Comparison of ENCODE assay signal across 8 cellular contexts in genomic region chr22:28742562-28742962, GRCh38. TPM values are rescaled to one million over a fixed set of nuclear protein-coding genes. Genes with fewer than 3 reads are reported as not detected.
DNase-seq lines count a peak whose midpoint lies in the region; ATAC-seq and TF ChIP-seq lines count a peak whose summit lies in the region.

No MANE protein-coding gene starts in this region.

- TF ChIP-seq CTCF in left ventricle myocardium inferior (IDR thresholded peaks at IDR 0.05; ENCODE audit: borderline replicate concordance) = no peak
- no peak for TF ChIP-seq CTCF in liver (IDR thresholded peaks at IDR 0.05; ENCODE audit: low read depth, low read length, missing input control)
- no peak for TF ChIP-seq CTCF in upper lobe of left lung (IDR thresholded peaks at IDR 0.05)

- H3K4me1 ChIP-seq in left ventricle myocardium inferior (peaks cover 22% of the 10 kb centered on the region), liver (ENCODE audit: control insufficient read depth in 4 of 4, insufficient read depth in 4 of 4, low read length in 3 of 4) (peaks cover 3 to 27% (median 18%) of the 10 kb centered on the region in 4 donors), upper lobe of left lung (peaks cover 8 to 14% (median 12%) of the 10 kb centered on the region in 4 donors)

- no peak for TF ChIP-seq POLR2A in upper lobe of left lung (IDR thresholded peaks at IDR 0.05)

- H3K4me3 ChIP-seq in left ventricle myocardium inferior (peak overlapping the region; percentile 100), liver (ENCODE audit: low read depth in 1 of 3, low read length in 3 of 3) (peak overlapping the region; percentile 79 to 94 (median 88)), upper lobe of left lung (peak overlapping the region; percentile 20 to 99 (median 82))

- no peaks in the 10 kb centered on the region for H3K9me3 ChIP-seq in left ventricle myocardium inferior (replicated peaks)
- no peaks in the 10 kb centered on the region for H3K9me3 ChIP-seq in liver (ENCODE audit: control insufficient read depth in 4 of 4, low read length in 3 of 4)
- H3K9me3 ChIP-seq in upper lobe of left lung = no peaks in the 10 kb centered on the region

- H3K27ac ChIP-seq in left ventricle myocardium inferior (replicated peaks) = peak overlapping the region; percentile 100
- H3K27ac ChIP-seq in adipose tissue (ENCODE audit: low read depth, low read length) = peak overlapping the region; percentile 3
- H3K27ac ChIP-seq in liver (ENCODE audit: low read depth in 1 of 2, low read length in 2 of 2) = peak overlapping the region; percentile 97 to 98
- peak overlapping the region; percentile 94 to 100 (median 96) for H3K27ac ChIP-seq in upper lobe of left lung

- DNase-seq in left ventricle myocardium inferior = no peak
- DNase-seq in Right ventricle myocardium inferior (ENCODE audit: missing footprints) = no peak
- no peak for DNase-seq in upper lobe of left lung
- no peak for DNase-seq in NCI-H1092 (lab: John Stamatoyannopoulos, UW)
- no peak for DNase-seq in NCI-H2107 treated with DMSO at 0.1 percent for 48 hours (lab: John Stamatoyannopoulos, UW; ENCODE audit: unreplicated experiment)
- DNase-seq in SKM-1 (lab: John Stamatoyannopoulos, UW; ENCODE audit: unreplicated experiment) = no peak

- TF ChIP-seq EP300 in upper lobe of left lung (IDR thresholded peaks at IDR 0.05) = no peak

- ATAC-seq in Right ventricle myocardium inferior (no peak), upper lobe of left lung (ENCODE audit: low FRiP score in 2 of 2) (no peak)

- H3K9ac ChIP-seq in liver (ENCODE audit: low read depth in 1 of 2, low read length in 2 of 2) = peak overlapping the region; percentile 96 to 99

- TF ChIP-seq RAD21 in liver (IDR thresholded peaks at IDR 0.05) = no peak

- 2 to 4% (median 3%) methylated on average over 10 of the region's 10 CpGs for WGBS in adipose tissue, 3 donors
- 6% methylated on average over 10 of the region's 10 CpGs for WGBS in liver
- 2 to 3% methylated on average over 10 of the region's 10 CpGs for WGBS in upper lobe of left lung, 2 donors

- H3K27me3 ChIP-seq in left ventricle myocardium inferior (ENCODE audit: low read depth) (no peaks in the 10 kb centered on the region), liver (ENCODE audit: control insufficient read depth in 4 of 4, insufficient read depth in 4 of 4, low read length in 3 of 4) (no peaks in the 10 kb centered on the region), upper lobe of left lung (no peaks in the 10 kb centered on the region)

- H3K36me3 ChIP-seq in left ventricle myocardium inferior (peaks cover 39% of the 10 kb centered on the region), liver (ENCODE audit: control insufficient read depth in 4 of 4, insufficient read depth in 3 of 4, low read depth in 1 of 4, low read length in 3 of 4) (peaks cover 0 to 16% (median 9%) of the 10 kb centered on the region in 4 donors), upper lobe of left lung (peaks cover 7 to 39% (median 30%) of the 10 kb centered on the region in 4 donors)

- intact Hi-C loops in left ventricle myocardium inferior (cut with micrococcal nuclease) (no loop called here), Right ventricle myocardium inferior (cut with DNase I) (loop anchor here (2.0 kb wide), 2 partner anchors 30 to 62 kb away; partner anchors contain the start of gene CCDC117)

TF ChIP-seq in liver, 16 proteins besides CTCF, POLR2A, EP300 and RAD21:
- TF ChIP-seq JUND (IDR thresholded peaks at IDR 0.05) (no peak), MAX (IDR thresholded peaks at IDR 0.05) (no peak), RXRA (IDR thresholded peaks at IDR 0.05) (no peak), FOXA2 (IDR thresholded peaks at IDR 0.05) (no peak), HNF4G (IDR thresholded peaks at IDR 0.05) (no peak), GABPA (IDR thresholded peaks at IDR 0.05 in 1 of 2, conservative IDR thresholded peaks at IDR 0.05 in 1 of 2) (no peak), NR2F2 (IDR thresholded peaks at IDR 0.05) (no peak), HNF4A (conservative IDR thresholded peaks at IDR 0.05) (no peak), EGR1 (IDR thresholded peaks at IDR 0.05; ENCODE audit: low read depth in 2 of 2) (no peak), ZBTB33 (IDR thresholded peaks at IDR 0.05) (no peak), ATF3 (IDR thresholded peaks at IDR 0.05) (no peak), TAF1 (conservative IDR thresholded peaks at IDR 0.05) (no peak), REST (IDR thresholded peaks at IDR 0.05) (no peak), SP1 (IDR thresholded peaks at IDR 0.05) (no peak), FOXA1 (IDR thresholded peaks at IDR 0.05) (no peak)

RNA-seq across cellular contexts. Expression of gene HSCB, which starts 0.7 kb away (rescaled TPM):
- total RNA-seq in left ventricle myocardium inferior = 9.8 TPM
- 9.6 TPM for total RNA-seq in Right ventricle myocardium inferior
- 10 to 100 TPM; 16.1 to 23.2 (median 16.4) TPM for polyA plus RNA-seq in adipose tissue
- 10 to 100 TPM; 12.2 to 14.0 TPM for total RNA-seq in liver
- polyA plus RNA-seq in liver = 10 to 100 TPM; 16.2 to 22.1 TPM
- 10 to 100 TPM in 5 of 6 donors, 1 to 10 TPM in 1; 9.7 to 29.3 (median 12.3) TPM for total RNA-seq in upper lobe of left lung

RNA-seq across cellular contexts. Expression of gene CHEK2, which starts 0.9 kb away (rescaled TPM):
- 2.5 TPM for total RNA-seq in left ventricle myocardium inferior
- total RNA-seq in Right ventricle myocardium inferior = 1.9 TPM
- polyA plus RNA-seq in adipose tissue = 10 to 100 TPM in 1 of 3 donors, 1 to 10 TPM in 2; 1.6 to 21.3 (median 2.7) TPM
- 10 to 100 TPM in 1 of 2 donors, 1 to 10 TPM in 1; 2.8 to 10.6 TPM for total RNA-seq in liver
- 1 to 10 TPM; 1.4 to 2.7 TPM for polyA plus RNA-seq in liver
- total RNA-seq in upper lobe of left lung = 10 to 100 TPM in 3 of 6 donors, 1 to 10 TPM in 3; 5.6 to 14.7 (median 9.7) TPM

RNA-seq across cellular contexts. Expression of gene CCDC117, which starts 29.9 kb away (rescaled TPM):
- total RNA-seq in left ventricle myocardium inferior (10.1 TPM), Right ventricle myocardium inferior (11.4 TPM), liver (10 to 100 TPM; 23.2 to 24.0 TPM), upper lobe of left lung (10 to 100 TPM; 13.2 to 32.5 (median 20.8) TPM)
- polyA plus RNA-seq in adipose tissue (10 to 100 TPM in 1 of 3 donors, 1 to 10 TPM in 2; 5.1 to 13.3 (median 6.7) TPM), liver (1 to 10 TPM; 8.1 to 9.3 TPM)

RNA-seq across cellular contexts. Expression of gene XBP1, which starts 57.8 kb away (rescaled TPM):
- 75.9 TPM for total RNA-seq in left ventricle myocardium inferior
- total RNA-seq in Right ventricle myocardium inferior = 71.8 TPM
- polyA plus RNA-seq in adipose tissue = 100 to 1,000 TPM in 2 of 3 donors, 10 to 100 TPM in 1; 79.1 to 733 (median 151) TPM
- total RNA-seq in liver = 100 to 1,000 TPM; 597 to 613 TPM
- polyA plus RNA-seq in liver = 100 to 1,000 TPM; 303 to 705 TPM
- total RNA-seq in upper lobe of left lung = 100 to 1,000 TPM; 208 to 377 (median 279) TPM

Comparison
In these comparisons a context has a peak if more than half of its experiments do, and no peak if none do; other contexts are left out.
1. H3K27ac ChIP-seq: peak in every context shown above with its lines; median percentile 100 in left ventricle myocardium inferior; 98 in liver; 96 in upper lobe of left lung; 3 in adipose tissue.